ENCODE assay signal across 8 cellular contexts in the genomic region with DNA sequence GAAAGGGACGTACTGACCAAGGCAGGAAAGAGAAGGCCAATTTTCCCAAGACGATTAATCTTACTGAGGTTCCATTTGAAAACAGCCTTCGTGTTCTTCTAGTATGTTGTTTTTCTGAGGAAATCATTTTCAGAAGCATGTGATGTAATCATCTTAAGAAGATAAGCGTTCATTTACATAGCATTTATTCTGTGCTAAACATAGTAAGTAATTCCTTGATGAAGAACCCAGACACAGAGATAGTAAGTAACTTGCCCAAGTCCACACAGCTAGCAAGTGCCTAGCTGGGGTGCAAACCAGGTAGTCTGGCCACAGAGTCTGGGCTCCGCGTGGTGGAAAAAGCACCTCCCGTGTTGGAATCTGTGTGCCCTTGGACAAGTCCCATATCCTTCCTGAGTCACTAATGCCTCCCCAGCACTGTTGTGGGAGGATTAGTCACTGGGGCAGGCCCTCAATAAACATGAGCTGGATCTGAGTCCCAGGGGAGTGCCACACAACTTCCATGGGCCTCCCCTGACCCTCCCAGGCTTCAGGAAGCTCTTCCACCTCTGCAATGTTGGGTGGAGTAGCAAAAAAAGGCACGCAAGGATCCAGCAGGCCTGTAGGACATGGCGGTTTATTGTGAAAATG. TPM values are rescaled to one million over a fixed set of nuclear protein-coding genes. Genes with fewer than 3 reads are reported as not detected.
DNase-seq lines count a peak whose midpoint lies in the region; FAIRE-seq and TF ChIP-seq lines count a peak whose summit lies in the region.

No MANE protein-coding gene starts in this region.

- H3K4me2 ChIP-seq in skeletal muscle satellite cell (ENCODE audit: low read length): peak overlapping the region; percentile 63

- H3K27ac ChIP-seq in adrenal gland (peak overlapping the region in 3 of 5 donors; percentile 20 to 88 (median 79)), left ventricle myocardium inferior (replicated peaks) (peak overlapping the region; percentile 87)

- peak overlapping the region; percentile 68 for H3K9ac ChIP-seq in skeletal muscle satellite cell (ENCODE audit: low read depth, low read length)

- H3K4me1 ChIP-seq in adrenal gland (replicated peaks in 1 of 2): peaks cover 10 to 30% of the 10 kb centered on the region in 2 donors
- H3K4me1 ChIP-seq in left ventricle myocardium inferior: peaks cover 34% of the 10 kb centered on the region
- H3K4me1 ChIP-seq in skeletal muscle satellite cell (ENCODE audit: control insufficient read depth, insufficient read depth, low read length): peaks cover 45% of the 10 kb centered on the region

- H3K9me3 ChIP-seq in adrenal gland (replicated peaks in 1 of 3) (no peaks in the 10 kb centered on the region), left ventricle myocardium inferior (replicated peaks) (no peaks in the 10 kb centered on the region), skeletal muscle satellite cell (replicated peaks; ENCODE audit: low read length) (no peaks in the 10 kb centered on the region)

- intact Hi-C loops in adrenal gland (cut with DNase I) (no loop called here), left ventricle myocardium inferior (cut with micrococcal nuclease) (no loop called here)

- no peak for FAIRE-seq in GM12891 (lab: Jason Lieb, UNC)

- H3K36me3 ChIP-seq in adrenal gland (replicated peaks in 1 of 2): no peaks in the 10 kb centered on the region
- no peaks in the 10 kb centered on the region for H3K36me3 ChIP-seq in left ventricle myocardium inferior
- no peaks in the 10 kb centered on the region for H3K36me3 ChIP-seq in skeletal muscle satellite cell (ENCODE audit: insufficient read depth, low read length)

- H3K4me3 ChIP-seq in adrenal gland: no peak overlapping the region
- H3K4me3 ChIP-seq in left ventricle myocardium inferior: no peak overlapping the region
- H3K4me3 ChIP-seq in skeletal muscle satellite cell (ENCODE audit: low read length): peak overlapping the region; percentile 25

- no peak for TF ChIP-seq CTCF in adrenal gland (IDR thresholded peaks at IDR 0.05)
- TF ChIP-seq CTCF in left ventricle myocardium inferior (IDR thresholded peaks at IDR 0.05; ENCODE audit: borderline replicate concordance): no peak

- 47 to 66% (median 56%) methylated on average over 9 of the region's 9 CpGs for WGBS in adrenal gland, 4 donors

- DNase-seq in HCEC 1CT: peak; percentile 84
- DNase-seq in adrenal gland: peak in 6 of 7 donors; percentile 39 to 69 (median 56)
- DNase-seq in left ventricle myocardium inferior: peak; percentile 45
- no peak for DNase-seq in NCI-H1105 treated with DMSO at 0.1 percent for 48 hours (lab: John Stamatoyannopoulos, UW)
- no peak for DNase-seq in anterior cingulate cortex (lab: John Stamatoyannopoulos, UW)
- DNase-seq in nucleus accumbens (lab: John Stamatoyannopoulos, UW): no peak
- no peak for DNase-seq in GM12891 (ENCODE audit: insufficient read length, low spot score)

- H3K27me3 ChIP-seq in adrenal gland (no peaks in the 10 kb centered on the region), left ventricle myocardium inferior (ENCODE audit: low read depth) (no peaks in the 10 kb centered on the region), skeletal muscle satellite cell (ENCODE audit: control insufficient read depth, insufficient read depth, low read length) (no peaks in the 10 kb centered on the region)

- TF ChIP-seq POLR2A in adrenal gland (IDR thresholded peaks at IDR 0.05) (no peak), GM12891 (IDR thresholded peaks at IDR 0.05; ENCODE audit: low read depth, low read length) (no peak)

TF ChIP-seq in GM12891, 5 proteins besides CTCF, POLR2A, EP300 and RAD21:
- TF ChIP-seq POLR2AphosphoS5 (IDR thresholded peaks at IDR 0.05; ENCODE audit: low read depth, low read length) (no peak), PAX5 (IDR thresholded peaks at IDR 0.05; ENCODE audit: insufficient read depth, low read length, severe bottlenecking) (no peak), SPI1 (IDR thresholded peaks at IDR 0.05; ENCODE audit: low read depth, low read length) (no peak), TAF1 (IDR thresholded peaks at IDR 0.05; ENCODE audit: low read depth, low read length) (no peak), POU2F2 (IDR thresholded peaks at IDR 0.05; ENCODE audit: low read depth, low read length) (no peak)

RNA-seq across cellular contexts. Expression of gene ASAP2, which starts 26.9 kb away (rescaled TPM):
- total RNA-seq in adrenal gland (10 to 100 TPM in 2 of 8 donors, 1 to 10 TPM in 6; 5.4 to 12.9 (median 8.4) TPM), left ventricle myocardium inferior (10.0 TPM)
- 10 to 100 TPM in 1 of 3 donors, 1 to 10 TPM in 2; 5.4 to 10.5 (median 7.8) TPM for polyA plus RNA-seq in adrenal gland
- 43.7 and 51.2 TPM in 2 replicates for total RNA-seq in skeletal muscle satellite cell (2012; rRNA removed)
- 0.06 TPM for polyA plus RNA-seq in GM12891 (2012; ENCODE audit: low read depth, missing spikeins)

Comparison
In these comparisons a context has a peak if more than half of its experiments do, and no peak if none do; other contexts are left out.
1. DNase-seq: peak in HCEC 1CT (single experiment), adrenal gland (6 of 7) and left ventricle myocardium inferior (single experiment); none in NCI-H1105 treated with DMSO at 0.1 percent for 48 hours (single experiment), anterior cingulate cortex (0 of 58), nucleus accumbens (0 of 56) and GM12891 (single experiment).